16 cellular contexts compared by ENCODE assay signal in the genomic region with DNA sequence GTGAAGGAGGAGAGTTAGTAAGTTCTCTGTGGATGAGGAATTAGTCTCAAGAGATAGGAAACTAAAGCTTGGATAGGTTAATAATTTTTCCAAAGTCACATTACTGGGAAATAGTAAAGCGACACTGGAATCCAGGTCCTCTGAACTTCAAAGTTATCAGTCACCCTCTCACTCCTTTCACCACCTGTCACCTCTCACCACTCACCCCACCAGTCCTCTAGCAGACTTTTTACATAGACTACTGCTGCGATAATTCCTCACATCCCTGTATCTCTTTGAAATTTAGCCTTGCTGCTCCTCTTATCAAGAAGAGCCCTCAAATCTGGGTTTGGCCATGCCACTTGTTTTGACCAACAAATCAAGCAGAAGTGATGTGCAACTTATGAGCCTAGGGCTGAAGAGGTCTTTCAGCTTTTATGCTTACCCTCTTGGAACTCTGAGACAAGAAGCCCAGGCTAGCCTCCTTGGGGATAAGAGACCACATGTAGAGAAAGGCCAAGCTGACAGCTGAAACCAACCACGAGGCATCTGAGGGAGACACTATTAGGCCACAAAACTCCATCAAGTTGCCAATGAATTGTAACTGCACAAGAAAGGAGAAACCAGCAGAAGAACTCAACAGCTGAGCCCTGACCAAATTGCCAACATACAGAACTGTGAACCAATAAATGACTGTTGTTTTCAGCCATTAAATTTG. TPM values are rescaled to one million over a fixed set of nuclear protein-coding genes. Genes with fewer than 3 reads are reported as not detected.
DNase-seq lines count a peak whose midpoint lies in the region; ATAC-seq and TF ChIP-seq lines count a peak whose summit lies in the region.
"Had no signal": no experiment of that assay in that cellular context is flagged by ENCODE, and none has a peak within 500 bp of the region (broad histone marks: within the 10 kb centered on the region; RNA-seq: fewer than 3 reads in every experiment).

No MANE protein-coding gene starts in this region.

- H3K4me3 Mint-ChIP-seq in activated naive CD4-positive, alpha-beta T cell treated with anti-CD3 and anti-CD28 coated beads for 36 hours = no peak overlapping the region

- peaks cover 1% of the 10 kb centered on the region for H3K36me3 Mint-ChIP-seq in activated naive CD4-positive, alpha-beta T cell treated with anti-CD3 and anti-CD28 coated beads for 36 hours (ENCODE audit: low read depth)

- H3K27ac ChIP-seq in right atrium auricular region (no peak overlapping the region), foreskin keratinocyte (peak overlapping the region; percentile 77)
- H3K27ac ChIP-seq: BLaER1 treated with 17β-estradiol and CSF1 and Interleukin-3, amounts not matched to agents 10 nM and 100 nM had no signal

- H3K9me3 ChIP-seq in right atrium auricular region = peaks cover 0 to 6% of the 10 kb centered on the region in 2 donors
- no peaks in the 10 kb centered on the region for H3K9me3 ChIP-seq in BE2C

- TF ChIP-seq CTCF in right atrium auricular region (IDR thresholded peaks at IDR 0.05) = no peak
- no peak for TF ChIP-seq CTCF in foreskin keratinocyte (conservative IDR thresholded peaks at IDR 0.05)
- TF ChIP-seq CTCF in BE2C (IDR thresholded peaks at IDR 0.05; ENCODE audit: low read depth, low read length) = no peak

- H3K4me3 ChIP-seq in right atrium auricular region = no peak overlapping the region
- H3K4me3 ChIP-seq in BE2C (ENCODE audit: low read depth, low read length) = no peak overlapping the region
- H3K4me3 ChIP-seq: BLaER1 treated with 17β-estradiol and CSF1 and Interleukin-3, amounts not matched to agents 10 nM and 100 nM had no signal

- ATAC-seq in Right ventricle myocardium superior (ENCODE audit: poor library complexity) (peak; percentile 93), foreskin keratinocyte (no peak)
- ATAC-seq: Panc1 had no signal

- DNase-seq in Right ventricle myocardium superior (no peak), right atrium auricular region (ENCODE audit: low spot score) (no peak), foreskin keratinocyte (no peak), myocyte (ENCODE audit: low read depth) (peak; percentile 94), BE2C (no peak), CD1c-positive myeloid dendritic cell (ENCODE audit: extremely low spot score) (no peak), HPDE6-E6E7 (ENCODE audit: extremely low spot score) (no peak)
- no peak for DNase-seq in activated naive CD4-positive, alpha-beta T cell treated with anti-CD3 and anti-CD28 coated beads for 36 hours
- DNase-seq: Kasumi-1, NCI-H1105, NCI-H1694, NCI-H226, NCI-H524 treated with DMSO at 0.1 percent for 48 hours, SHP77 treated with DMSO at 0.1 percent for 48 hours had no signal

- no peak overlapping the region for H3K27ac Mint-ChIP-seq in activated naive CD4-positive, alpha-beta T cell treated with anti-CD3 and anti-CD28 coated beads for 36 hours

- peaks cover 15% of the 10 kb centered on the region for H3K27me3 Mint-ChIP-seq in activated naive CD4-positive, alpha-beta T cell treated with anti-CD3 and anti-CD28 coated beads for 36 hours (ENCODE audit: low read depth)

- intact Hi-C loops in Right ventricle myocardium superior (cut with DNase I) = no loop called here
- intact Hi-C loops in activated naive CD4-positive, alpha-beta T cell treated with anti-CD3 and anti-CD28 coated beads for 36 hours (cut with micrococcal nuclease) = no loop called here

- CTCF ChIA-PET in activated naive CD4-positive, alpha-beta T cell treated with anti-CD3 and anti-CD28 coated beads for 36 hours (lab: Charles Lee) = no interaction called here

- peaks cover 0 to 30% of the 10 kb centered on the region in 2 donors for H3K4me1 ChIP-seq in right atrium auricular region
- H3K4me1 ChIP-seq in foreskin keratinocyte = peaks cover 9% of the 10 kb centered on the region
- peaks cover 12% of the 10 kb centered on the region for H3K4me1 ChIP-seq in BE2C
- H3K4me1 ChIP-seq: BLaER1 treated with 17β-estradiol and CSF1 and Interleukin-3, amounts not matched to agents 10 nM and 100 nM had no signal

- peaks cover 2% of the 10 kb centered on the region for H3K9me3 Mint-ChIP-seq in activated naive CD4-positive, alpha-beta T cell treated with anti-CD3 and anti-CD28 coated beads for 36 hours

- H3K36me3 ChIP-seq in right atrium auricular region = no peaks in the 10 kb centered on the region
- no peaks in the 10 kb centered on the region for H3K36me3 ChIP-seq in BE2C
- H3K36me3 ChIP-seq: BLaER1 treated with 17β-estradiol and CSF1 and Interleukin-3, amounts not matched to agents 10 nM and 100 nM had no signal

- H3K27me3 ChIP-seq in right atrium auricular region = no peaks in the 10 kb centered on the region
- H3K27me3 ChIP-seq in foreskin keratinocyte = no peaks in the 10 kb centered on the region
- no peaks in the 10 kb centered on the region for H3K27me3 ChIP-seq in BE2C
- H3K27me3 ChIP-seq: BLaER1 treated with 17β-estradiol and CSF1 and Interleukin-3, amounts not matched to agents 10 nM and 100 nM had no signal

- H3K4me1 Mint-ChIP-seq in activated naive CD4-positive, alpha-beta T cell treated with anti-CD3 and anti-CD28 coated beads for 36 hours (ENCODE audit: low read depth) = no peaks in the 10 kb centered on the region

RNA-seq across cellular contexts. Expression of gene STARD13, which starts 41.2 kb away (rescaled TPM):
- total RNA-seq in Right ventricle myocardium superior (36.4 TPM), right atrium auricular region (10 to 100 TPM; 21.6 to 23.3 TPM), foreskin keratinocyte (12.6 and 13.2 TPM in 2 replicates), myocyte (28.6 and 41.7 TPM in 2 replicates)
- polyA plus RNA-seq in foreskin keratinocyte = 2.3 and 3.5 TPM in 2 replicates
- 27.1 TPM for polyA plus RNA-seq in myocyte (2012)
- polyA plus RNA-seq in BE2C (2012; ENCODE audit: insufficient read depth, insufficient read length, low read depth) = 12.0 TPM
- under 1 TPM; 0.30 to 0.31 TPM for total RNA-seq in activated naive CD4-positive, alpha-beta T cell treated with anti-CD3 and anti-CD28 coated beads for 36 hours

Comparison
In these comparisons a context has a peak if more than half of its experiments do, and no peak if none do; other contexts are left out.
1. RNA of gene STARD13, which starts 41.2 kb away (total RNA-seq): 36.4 TPM in Right ventricle myocardium superior (single experiment), 28.6 to 41.7 TPM in myocyte, 21.6 to 23.3 TPM in right atrium auricular region and 12.6 to 13.2 TPM in foreskin keratinocyte; 0.30 to 0.31 TPM in activated naive CD4-positive, alpha-beta T cell treated with anti-CD3 and anti-CD28 coated beads for 36 hours; every median in the first group is over 10 times any median in the second.